31 cellular contexts compared by ENCODE assay signal in the genomic region with DNA sequence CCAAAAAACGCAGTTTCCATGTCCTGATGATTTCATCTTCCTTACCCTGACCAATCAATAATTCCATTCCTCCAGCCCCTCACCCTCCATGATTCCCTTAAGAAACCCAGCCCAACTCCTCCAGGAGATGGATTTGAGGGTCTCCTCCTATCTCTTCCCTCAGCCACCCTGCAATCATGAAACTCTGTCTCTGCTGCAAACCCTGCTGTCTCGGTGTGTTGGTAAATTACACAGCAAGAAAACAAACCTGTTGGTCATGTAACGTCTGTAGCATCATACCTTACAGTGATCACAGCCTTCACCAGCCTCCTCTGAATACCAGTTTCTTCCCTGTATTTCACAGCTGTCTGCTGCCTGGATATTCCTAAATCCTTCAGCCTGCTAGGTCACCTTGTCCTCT.
"Had no signal": no experiment of that assay in that cellular context is flagged by ENCODE, and none has a peak within 500 bp of the region (broad histone marks: within the 10 kb centered on the region; RNA-seq: fewer than 3 reads in every experiment).

No MANE protein-coding gene starts in this region.

- H3K4me3 Mint-ChIP-seq: activated CD4-positive, alpha-beta memory T cell treated with anti-CD3 and anti-CD28 coated beads, Interleukin-2, amount 10 ng/mL, durations not matched to agents 7 days and 5 days; activated CD4-positive, alpha-beta T cell treated with anti-CD3 and anti-CD28 coated beads, Interleukin-2, amount 10 ng/mL, durations not matched to agents 7 days and 5 days; activated naive CD8-positive, alpha-beta T cell; activated T-cell treated with anti-CD3 and anti-CD28 coated beads, Interleukin-2, amount 50 U/mL, for 24 hours; activated T-helper 17 cell treated with anti-CD3 and anti-CD28 coated beads, Interleukin-2, amount 50 U/mL, for 72 hours; effector memory CD8-positive, alpha-beta T cell had no signal

- H3K4me1 ChIP-seq: esophagus muscularis mucosa, gastrocnemius medialis had no signal

- H3K36me3 ChIP-seq: brain microvascular endothelial cell, esophagus muscularis mucosa, gastrocnemius medialis, heart left ventricle had no signal

- H3K27ac ChIP-seq: brain microvascular endothelial cell, esophagus muscularis mucosa, foreskin keratinocyte, gastrocnemius medialis, heart left ventricle had no signal

- H3K27me3 Mint-ChIP-seq: activated CD4-positive, alpha-beta memory T cell treated with anti-CD3 and anti-CD28 coated beads, Interleukin-2, amount 10 ng/mL, durations not matched to agents 7 days and 5 days; activated T-cell treated with anti-CD3 and anti-CD28 coated beads, Interleukin-2, amount 50 U/mL, for 24 hours had no signal

- DNase-seq: activated CD4-positive, alpha-beta memory T cell treated with anti-CD3 and anti-CD28 coated beads, Interleukin-2, amount 10 ng/mL, durations not matched to agents 7 days and 5 days; activated CD4-positive, alpha-beta T cell treated with anti-CD3 and anti-CD28 coated beads for 4 hours; activated CD4-positive, alpha-beta T cell treated with anti-CD3 and anti-CD28 coated beads, Interleukin-2, amount 10 ng/mL, durations not matched to agents 7 days and 5 days; activated CD4-positive, alpha-beta T cell treated with anti-CD3 and anti-CD28 coated beads, Interleukin-2, amount 50 U/mL, for 4 hours; activated CD4-positive, CD25-positive, alpha-beta regulatory T cell; activated CD4-positive, CD25-positive, alpha-beta regulatory T cell treated with anti-CD3 and anti-CD28 coated beads, Interleukin-2, amount 50 U/mL, for 72 hours; activated CD8-positive, alpha-beta memory T cell treated with anti-CD3 and anti-CD28 coated beads, Interleukin-2, amount 50 U/mL, for 48 hours; activated effector memory CD4-positive, alpha-beta T cell treated with Interleukin-2 at 50 U/mL for 16 hours; activated gamma-delta T cell treated with Interleukin-2 at 50 U/mL for 16 hours; activated naive CD4-positive, alpha-beta T cell treated with anti-CD3 and anti-CD28 coated beads, Interleukin-2, amount 50 U/mL, for 16 hours; activated naive CD4-positive, alpha-beta T cell treated with Interleukin-2 at 50 U/mL for 16 hours; activated T-cell treated with anti-CD3 and anti-CD28 coated beads for 4 hours; activated T-cell treated with anti-CD3 and anti-CD28 coated beads, Interleukin-2, amount 50 U/mL, for 24 hours; amniotic stem cell; anterior cingulate cortex; brain microvascular endothelial cell; cortex of kidney; dermis blood vessel endothelial cell; effector CD4-positive, alpha-beta T cell; effector memory CD8-positive, alpha-beta T cell; erythroblast; foreskin keratinocyte; gastrocnemius medialis; glutamatergic neuron; heart left ventricle; T-helper 2 cell had no signal

- H3K27me3 ChIP-seq: brain microvascular endothelial cell, esophagus muscularis mucosa, gastrocnemius medialis, heart left ventricle had no signal

- H3K4me1 Mint-ChIP-seq: activated CD4-positive, alpha-beta memory T cell treated with anti-CD3 and anti-CD28 coated beads, Interleukin-2, amount 10 ng/mL, durations not matched to agents 7 days and 5 days; activated CD4-positive, alpha-beta T cell treated with anti-CD3 and anti-CD28 coated beads, Interleukin-2, amount 10 ng/mL, durations not matched to agents 7 days and 5 days; activated T-helper 17 cell treated with anti-CD3 and anti-CD28 coated beads, Interleukin-2, amount 50 U/mL, for 72 hours had no signal

- H3K27ac Mint-ChIP-seq: activated CD4-positive, alpha-beta memory T cell treated with anti-CD3 and anti-CD28 coated beads, Interleukin-2, amount 10 ng/mL, durations not matched to agents 7 days and 5 days; activated CD4-positive, alpha-beta T cell treated with anti-CD3 and anti-CD28 coated beads, Interleukin-2, amount 10 ng/mL, durations not matched to agents 7 days and 5 days; activated naive CD8-positive, alpha-beta T cell; activated T-cell treated with anti-CD3 and anti-CD28 coated beads, Interleukin-2, amount 50 U/mL, for 24 hours; activated T-helper 17 cell treated with anti-CD3 and anti-CD28 coated beads, Interleukin-2, amount 50 U/mL, for 72 hours; effector memory CD8-positive, alpha-beta T cell had no signal

- H3K9me3 ChIP-seq: gastrocnemius medialis had no signal

- H3K4me3 ChIP-seq: esophagus muscularis mucosa, gastrocnemius medialis, heart left ventricle had no signal

- ATAC-seq: activated T-helper 17 cell treated with anti-CD3 and anti-CD28 coated beads, Interleukin-2, amount 50 U/mL, for 72 hours; effector memory CD8-positive, alpha-beta T cell; foreskin keratinocyte; gastrocnemius medialis; heart left ventricle had no signal

- FAIRE-seq: astrocyte, colon had no signal
